Comparison of ENCODE assay signal across 16 cellular contexts in the genomic region with DNA sequence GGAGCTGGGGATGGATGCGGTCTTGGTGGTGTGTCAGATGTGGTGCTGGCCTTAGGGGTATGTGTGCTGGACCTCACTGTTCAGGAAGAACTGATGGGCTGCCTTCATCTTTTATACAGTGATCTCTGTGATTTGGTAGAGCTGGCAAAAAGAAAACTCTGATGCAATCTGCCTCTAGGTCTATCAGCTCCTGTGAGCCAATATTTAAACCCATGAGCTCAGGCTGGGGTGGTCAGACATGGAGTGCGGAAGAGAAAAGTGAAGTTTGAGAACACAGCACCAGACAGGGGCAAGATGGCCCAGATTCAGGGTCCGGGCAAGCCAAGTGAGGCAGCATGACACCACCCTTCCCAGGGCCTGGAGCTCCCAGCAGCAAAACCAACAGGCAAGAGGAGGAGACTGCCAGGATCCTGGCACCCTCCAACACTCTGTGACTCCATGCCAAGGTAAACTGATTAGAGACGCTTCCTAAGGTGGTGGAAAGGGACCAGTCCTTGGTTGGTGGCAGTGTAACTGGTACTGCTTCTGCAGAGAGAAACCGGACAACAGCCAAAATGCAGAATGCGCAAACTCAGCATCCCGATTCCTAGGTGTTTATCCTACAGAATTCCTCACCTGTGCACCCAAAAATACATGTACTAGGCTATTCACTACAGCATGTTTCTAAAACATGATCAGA.
DNase-seq lines count a peak whose midpoint lies in the region; ATAC-seq and TF ChIP-seq lines count a peak whose summit lies in the region.
"Had no signal": no experiment of that assay in that cellular context is flagged by ENCODE, and none has a peak within 500 bp of the region (broad histone marks: within the 10 kb centered on the region; RNA-seq: fewer than 3 reads in every experiment).

No MANE protein-coding gene starts in this region.

- no peaks in the 10 kb centered on the region for H3K27me3 Mint-ChIP-seq in dendritic cell treated with granulocyte-macrophage colony-stimulating factor and Interleukin-4, amounts not matched to agents 40 ng/mL and 50 ng/mL, for 4 days
- H3K27me3 Mint-ChIP-seq in naive thymus-derived CD8-positive, alpha-beta T cell: no peaks in the 10 kb centered on the region

- H3K27ac ChIP-seq in BLaER1 (no peak overlapping the region), upper lobe of right lung (no peak overlapping the region)

- H3K36me3 ChIP-seq in BLaER1 (no peaks in the 10 kb centered on the region), upper lobe of right lung (no peaks in the 10 kb centered on the region)
- H3K36me3 ChIP-seq: heart right ventricle, thoracic aorta had no signal

- H3K4me3 Mint-ChIP-seq in dendritic cell treated with granulocyte-macrophage colony-stimulating factor and Interleukin-4, amounts not matched to agents 40 ng/mL and 50 ng/mL, for 4 days: no peak overlapping the region
- H3K4me3 Mint-ChIP-seq in naive thymus-derived CD8-positive, alpha-beta T cell: no peak overlapping the region

- H3K9ac ChIP-seq in BLaER1: no peak overlapping the region

- H3K4me1 ChIP-seq in BLaER1 (peaks cover 74% of the 10 kb centered on the region), upper lobe of right lung (peaks cover 18% of the 10 kb centered on the region)

- no peak overlapping the region for H3K4me3 ChIP-seq in BLaER1
- H3K4me3 ChIP-seq in upper lobe of right lung: no peak overlapping the region
- H3K4me3 ChIP-seq: heart right ventricle, thoracic aorta had no signal

- H3K36me3 Mint-ChIP-seq in dendritic cell treated with granulocyte-macrophage colony-stimulating factor and Interleukin-4, amounts not matched to agents 40 ng/mL and 50 ng/mL, for 4 days (ENCODE audit: low read depth): peaks cover 57% of the 10 kb centered on the region
- H3K36me3 Mint-ChIP-seq in naive thymus-derived CD8-positive, alpha-beta T cell: peaks cover 0 to 13% (median 0%) of the 10 kb centered on the region in 3 donors

- intact Hi-C loops in dendritic cell treated with granulocyte-macrophage colony-stimulating factor and Interleukin-4, amounts not matched to agents 40 ng/mL and 50 ng/mL, for 4 days (cut with micrococcal nuclease): no loop called here
- intact Hi-C loops in upper lobe of right lung (cut with DNase I): no loop called here

- peak; percentile 49 to 58 for DNase-seq in NCI-H446 (lab: John Stamatoyannopoulos, UW)
- DNase-seq in naive thymus-derived CD8-positive, alpha-beta T cell: no peak
- no peak for DNase-seq in DMS79 (lab: John Stamatoyannopoulos, UW)
- DNase-seq in HK-2 (ENCODE audit: unreplicated experiment): no peak
- DNase-seq in upper lobe of right lung: no peak
- DNase-seq: activated naive CD4-positive, alpha-beta T cell treated with anti-CD3 and anti-CD28 coated beads, Interleukin-2, amount 50 U/mL, for 16 hours; Karpas-422; kidney; NCI-H146; NCI-H82; RPMI8226 had no signal

- H3K27me3 ChIP-seq in BLaER1 (no peaks in the 10 kb centered on the region), upper lobe of right lung (no peaks in the 10 kb centered on the region)
- H3K27me3 ChIP-seq: heart right ventricle had no signal

- H3K9me3 Mint-ChIP-seq in dendritic cell treated with granulocyte-macrophage colony-stimulating factor and Interleukin-4, amounts not matched to agents 40 ng/mL and 50 ng/mL, for 4 days: no peaks in the 10 kb centered on the region
- H3K9me3 Mint-ChIP-seq in naive thymus-derived CD8-positive, alpha-beta T cell: no peaks in the 10 kb centered on the region

- H3K4me1 Mint-ChIP-seq in dendritic cell treated with granulocyte-macrophage colony-stimulating factor and Interleukin-4, amounts not matched to agents 40 ng/mL and 50 ng/mL, for 4 days (ENCODE audit: low read depth): peaks cover 92% of the 10 kb centered on the region
- H3K4me1 Mint-ChIP-seq in naive thymus-derived CD8-positive, alpha-beta T cell: peaks cover 25 to 52% (median 32%) of the 10 kb centered on the region in 4 donors

- peak overlapping the region; percentile 14 for H3K27ac Mint-ChIP-seq in dendritic cell treated with granulocyte-macrophage colony-stimulating factor and Interleukin-4, amounts not matched to agents 40 ng/mL and 50 ng/mL, for 4 days
- peak overlapping the region in 6 of 10 donors; percentile 13 to 80 (median 44) for H3K27ac Mint-ChIP-seq in naive thymus-derived CD8-positive, alpha-beta T cell

- ATAC-seq in naive thymus-derived CD8-positive, alpha-beta T cell: no peak
- ATAC-seq in upper lobe of right lung (no peak), HG03439 (IDR thresholded peaks at IDR 0.05; ENCODE audit: unreplicated experiment) (no peak)

- H4K20me1 ChIP-seq in BLaER1: peaks cover 7% of the 10 kb centered on the region

- H3K4me2 ChIP-seq in BLaER1: peak overlapping the region; percentile 95

- no peaks in the 10 kb centered on the region for H3K9me3 ChIP-seq in BLaER1
- H3K9me3 ChIP-seq in upper lobe of right lung: no peaks in the 10 kb centered on the region
- H3K9me3 ChIP-seq: heart right ventricle, thoracic aorta had no signal

- no peak for TF ChIP-seq CTCF in upper lobe of right lung (IDR thresholded peaks at IDR 0.05)

- POLR2A ChIA-PET in naive thymus-derived CD8-positive, alpha-beta T cell (lab: Charles Lee): interaction anchor here (1.4 kb wide), 1 partner anchor 9 kb away, joined by 3 read pairs; no protein-coding TSS in a partner anchor

Comparison
In these comparisons a context has a peak if more than half of its experiments do, and no peak if none do; other contexts are left out.
1. DNase-seq: peak in NCI-H446 (2 of 2); none in naive thymus-derived CD8-positive, alpha-beta T cell (0 of 10), DMS79 (single experiment), HK-2 (single experiment) and upper lobe of right lung (single experiment).